8 cellular contexts compared by ENCODE assay signal in genomic region chr5:134577796-134578577, GRCh38. TPM values are rescaled to one million over a fixed set of nuclear protein-coding genes. Genes with fewer than 3 reads are reported as not detected.
DNase-seq lines count a peak whose midpoint lies in the region; ATAC-seq and TF ChIP-seq lines count a peak whose summit lies in the region.

No MANE protein-coding gene starts in this region.

- DNase-seq in NCI-H2171 (lab: John Stamatoyannopoulos, UW) (peak; percentile 47), WERI-Rb-1 (peak; percentile 85), MCF 10A (ENCODE audit: unreplicated experiment) (peak; percentile 88), iris pigment epithelial cell (ENCODE audit: low read depth) (peak; percentile 68)
- peak; percentile 36 to 74 for DNase-seq in stimulated activated CD4-positive, alpha-beta T cell treated with anti-CD3 and anti-CD28 coated beads, Interleukin-1b, Interleukin-23, amount 100 ng/mL, for 1 hour (ENCODE audit: low read depth in 2 of 2)

- TF ChIP-seq CTCF in WERI-Rb-1 (IDR thresholded peaks at IDR 0.05; ENCODE audit: low read depth, low read length) (peak; percentile 90), MCF 10A (IDR thresholded peaks at IDR 0.05; ENCODE audit: unreplicated experiment) (peak; percentile 96)

- CTCF ChIA-PET in MCF 10A (lab: Yijun Ruan, JAX) = interaction anchor here (0.6 to 3.4 kb wide), 45 partner anchors 10 to 434 kb away, joined by 3 to 32 read pairs (median 4); partner anchors contain the start of gene CDKN2AIPNL

- H3K4me3 Mint-ChIP-seq in MCF 10A (ENCODE audit: unreplicated experiment) = no peak overlapping the region

- no peaks in the 10 kb centered on the region for H3K27me3 ChIP-seq in ACC112 (ENCODE audit: insufficient read depth, low read length)
- no peaks in the 10 kb centered on the region for H3K27me3 ChIP-seq in WERI-Rb-1 (ENCODE audit: insufficient read depth, low read depth, severe bottlenecking)

- ATAC-seq in GM18909 (IDR thresholded peaks at IDR 0.05; ENCODE audit: poor library complexity, unreplicated experiment) (peak; percentile 51), GM18519 (IDR thresholded peaks at IDR 0.05; ENCODE audit: low FRiP score, unreplicated experiment) (no peak)

- POLR2A ChIA-PET in MCF 10A (lab: Yijun Ruan, JAX) = interaction anchor here (0.7 to 1.7 kb wide), 8 partner anchors 50 to 400 kb away, joined by 3 to 8 read pairs (median 4); partner anchors contain the start of gene JADE2

- H3K27ac ChIP-seq in ACC112 (ENCODE audit: low read depth, low read length) (peak overlapping the region; percentile 56; the same call in 1 of the 2 replicates), WERI-Rb-1 (no peak overlapping the region)

- H3K27ac Mint-ChIP-seq in MCF 10A (ENCODE audit: low read depth, unreplicated experiment) = peak overlapping the region; percentile 75

- H3K4me1 Mint-ChIP-seq in MCF 10A (ENCODE audit: insufficient read depth, unreplicated experiment) = peaks cover 24% of the 10 kb centered on the region

- no peak overlapping the region for H2AFZ ChIP-seq in ACC112 (ENCODE audit: low read length, unreplicated experiment)

- H3K4me1 ChIP-seq in ACC112 (ENCODE audit: control insufficient read depth, insufficient read depth, low read length, unreplicated experiment) = peaks cover 16% of the 10 kb centered on the region

- peaks cover 96% of the 10 kb centered on the region for H3K36me3 Mint-ChIP-seq in MCF 10A (ENCODE audit: insufficient read depth, unreplicated experiment)

- no peak overlapping the region for H3K4me3 ChIP-seq in ACC112 (ENCODE audit: low read depth, low read length)
- H3K4me3 ChIP-seq in WERI-Rb-1 (ENCODE audit: low read depth, low read length) = no peak overlapping the region

- H3K27me3 Mint-ChIP-seq in MCF 10A (ENCODE audit: insufficient read depth, unreplicated experiment) = no peaks in the 10 kb centered on the region

- no peaks in the 10 kb centered on the region for H3K9me3 ChIP-seq in WERI-Rb-1 (ENCODE audit: severe bottlenecking)

- intact Hi-C loops in MCF 10A (cut with micrococcal nuclease) = loop anchor here (1.0 to 10.0 kb wide), 6 partner anchors 51 to 627 kb away; partner anchors contain the start of genes CDKN2AIPNL and UBE2B

- no peaks in the 10 kb centered on the region for H3K79me2 ChIP-seq in ACC112 (ENCODE audit: control insufficient read depth, insufficient read depth, low read length, unreplicated experiment)

- no TSS peak for BruUV-seq in MCF 10A (replicated peaks; lab: Mats Ljungman, UMichigan)

- H3K9me3 Mint-ChIP-seq in MCF 10A (ENCODE audit: unreplicated experiment) = no peaks in the 10 kb centered on the region

- peaks cover 14% of the 10 kb centered on the region; the same call in 1 of the 2 replicates for H3K36me3 ChIP-seq in ACC112 (ENCODE audit: insufficient read depth, low read length)
- peaks cover 51% of the 10 kb centered on the region for H3K36me3 ChIP-seq in WERI-Rb-1

RNA-seq across cellular contexts. Expression of gene JADE2, which starts 52.5 kb away (rescaled TPM):
- total RNA-seq in MCF 10A (2022) = 104 and 138 TPM in 2 replicates

RNA-seq across cellular contexts. Expression of gene SAR1B, which starts 54.6 kb away (rescaled TPM):
- 104 and 116 TPM in 2 replicates for total RNA-seq in MCF 10A (2022)
